ENCODE assay signal across 31 cellular contexts in the genomic region with DNA sequence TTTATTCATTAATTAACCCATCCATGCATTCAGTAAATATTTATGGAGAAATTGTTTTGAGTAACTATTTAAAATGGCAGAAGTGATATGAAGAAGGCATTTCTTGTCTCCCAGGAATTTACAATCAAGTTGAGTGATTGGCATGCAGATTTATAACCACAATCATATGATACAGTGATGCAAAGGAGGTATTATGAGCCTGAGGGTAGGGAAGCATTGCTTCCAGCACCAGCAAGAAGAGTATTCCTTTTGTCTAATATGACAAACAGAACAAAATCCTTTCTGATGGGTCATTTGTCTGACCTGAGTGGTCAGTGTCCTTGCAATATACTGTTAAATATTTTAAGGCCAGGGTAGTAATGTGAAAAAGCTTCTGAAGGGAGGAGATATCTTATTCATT.
"Had no signal": no experiment of that assay in that cellular context is flagged by ENCODE, and none has a peak within 500 bp of the region (broad histone marks: within the 10 kb centered on the region; RNA-seq: fewer than 3 reads in every experiment).

No MANE protein-coding gene starts in this region.

- FAIRE-seq: colon, endometrium, endothelial cell of umbilical vein, frontal cortex had no signal

- H3K27me3 ChIP-seq: adrenal gland, esophagus squamous epithelium had no signal

- H3K9me3 Mint-ChIP-seq: activated CD4-positive, alpha-beta memory T cell treated with anti-CD3 and anti-CD28 coated beads for 36 hours; activated naive CD4-positive, alpha-beta T cell treated with anti-CD3 and anti-CD28 coated beads, Interleukin-2, amount 50 U/mL, for 24 hours; activated naive CD8-positive, alpha-beta T cell treated with anti-CD3 and anti-CD28 coated beads for 36 hours; activated T-helper 1 cell treated with anti-CD3 and anti-CD28 coated beads, Interleukin-12 subunit alpha, Interleukin-12 subunit beta, Interleukin-2, Interleukin-4 antibody, amounts not matched to agents 30 ng/mL and 10 ng/mL and 1 ng/mL, durations not matched to agents 14 hours and 24 hours and 36 hours had no signal

- H3K36me3 Mint-ChIP-seq: activated CD4-positive, alpha-beta memory T cell treated with anti-CD3 and anti-CD28 coated beads for 36 hours; activated CD8-positive, alpha-beta memory T cell treated with anti-CD3 and anti-CD28 coated beads, Interleukin-2, amount 10 ng/mL, durations not matched to agents 7 days and 5 days; activated naive CD4-positive, alpha-beta T cell treated with anti-CD3 and anti-CD28 coated beads, Interleukin-2, amount 50 U/mL, for 24 hours; activated naive CD8-positive, alpha-beta T cell treated with anti-CD3 and anti-CD28 coated beads for 36 hours; brain had no signal

- H3K27ac ChIP-seq: adrenal gland, epithelial cell of prostate, esophagus squamous epithelium had no signal

- H3K27ac Mint-ChIP-seq: activated CD4-positive, alpha-beta memory T cell treated with anti-CD3 and anti-CD28 coated beads for 36 hours; activated CD8-positive, alpha-beta memory T cell treated with anti-CD3 and anti-CD28 coated beads, Interleukin-2, amount 10 ng/mL, durations not matched to agents 7 days and 5 days; activated CD8-positive, alpha-beta T cell treated with anti-CD3 and anti-CD28 coated beads, Interleukin-2, amount 10 ng/mL, durations not matched to agents 7 days and 5 days; activated naive CD4-positive, alpha-beta T cell treated with anti-CD3 and anti-CD28 coated beads for 36 hours; activated naive CD4-positive, alpha-beta T cell treated with anti-CD3 and anti-CD28 coated beads, Interleukin-2, amount 50 U/mL, for 24 hours; activated naive CD8-positive, alpha-beta T cell treated with anti-CD3 and anti-CD28 coated beads for 36 hours; activated naive CD8-positive, alpha-beta T cell treated with anti-CD3 and anti-CD28 coated beads, Interleukin-2, amount 50 U/mL, for 24 hours; activated T-helper 1 cell treated with anti-CD3 and anti-CD28 coated beads, Interleukin-12 subunit alpha, Interleukin-12 subunit beta, Interleukin-2, Interleukin-4 antibody, amounts not matched to agents 30 ng/mL and 10 ng/mL and 1 ng/mL, durations not matched to agents 14 hours and 24 hours and 36 hours; activated T-helper 2 cell treated with anti-CD3 and anti-CD28 coated beads, Interferon-gamma antibody, Interleukin-2, Interleukin-4, amounts not matched to agents 10 μg/mL and 5 μg/mL and 100 μg/mL, durations not matched to agents 14 hours and 24 hours and 36 hours; brain had no signal

- H3K36me3 ChIP-seq: adrenal gland, esophagus squamous epithelium had no signal

- H3K9me3 ChIP-seq: adrenal gland, esophagus squamous epithelium had no signal

- H3K4me1 Mint-ChIP-seq: activated CD8-positive, alpha-beta memory T cell treated with anti-CD3 and anti-CD28 coated beads, Interleukin-2, amount 10 ng/mL, durations not matched to agents 7 days and 5 days; activated naive CD4-positive, alpha-beta T cell treated with anti-CD3 and anti-CD28 coated beads, Interleukin-2, amount 50 U/mL, for 24 hours; activated naive CD8-positive, alpha-beta T cell treated with anti-CD3 and anti-CD28 coated beads for 36 hours; activated naive CD8-positive, alpha-beta T cell treated with anti-CD3 and anti-CD28 coated beads, Interleukin-2, amount 50 U/mL, for 24 hours had no signal

- H3K4me3 Mint-ChIP-seq: activated CD4-positive, alpha-beta memory T cell treated with anti-CD3 and anti-CD28 coated beads for 36 hours; activated CD8-positive, alpha-beta memory T cell treated with anti-CD3 and anti-CD28 coated beads, Interleukin-2, amount 10 ng/mL, durations not matched to agents 7 days and 5 days; activated CD8-positive, alpha-beta T cell treated with anti-CD3 and anti-CD28 coated beads, Interleukin-2, amount 10 ng/mL, durations not matched to agents 7 days and 5 days; activated naive CD4-positive, alpha-beta T cell treated with anti-CD3 and anti-CD28 coated beads for 36 hours; activated naive CD4-positive, alpha-beta T cell treated with anti-CD3 and anti-CD28 coated beads, Interleukin-2, amount 50 U/mL, for 24 hours; activated naive CD8-positive, alpha-beta T cell treated with anti-CD3 and anti-CD28 coated beads for 36 hours; activated naive CD8-positive, alpha-beta T cell treated with anti-CD3 and anti-CD28 coated beads, Interleukin-2, amount 50 U/mL, for 24 hours; activated T-helper 1 cell treated with anti-CD3 and anti-CD28 coated beads, Interleukin-12 subunit alpha, Interleukin-12 subunit beta, Interleukin-2, Interleukin-4 antibody, amounts not matched to agents 30 ng/mL and 10 ng/mL and 1 ng/mL, durations not matched to agents 14 hours and 24 hours and 36 hours; brain had no signal

- ATAC-seq: activated CD8-positive, alpha-beta memory T cell treated with anti-CD3 and anti-CD28 coated beads, Interleukin-2, amount 10 ng/mL, durations not matched to agents 7 days and 5 days; activated CD8-positive, alpha-beta T cell treated with anti-CD3 and anti-CD28 coated beads, Interleukin-2, amount 10 ng/mL, durations not matched to agents 7 days and 5 days; activated naive CD8-positive, alpha-beta T cell treated with anti-CD3 and anti-CD28 coated beads, Interleukin-2, amount 50 U/mL, for 24 hours had no signal

- H3K4me3 ChIP-seq: adrenal gland, esophagus squamous epithelium had no signal

- DNase-seq: activated CD4-positive, alpha-beta memory T cell treated with anti-CD3 and anti-CD28 coated beads for 36 hours; activated CD4-positive, alpha-beta T cell treated with anti-CD3 and anti-CD28 coated beads for 1 hour; activated CD4-positive, alpha-beta T cell treated with anti-CD3 and anti-CD28 coated beads for 4 hours; activated CD4-positive, CD25-positive, alpha-beta regulatory T cell; activated CD8-positive, alpha-beta memory T cell treated with anti-CD3 and anti-CD28 coated beads, Interleukin-2, amount 10 ng/mL, durations not matched to agents 7 days and 5 days; activated CD8-positive, alpha-beta memory T cell treated with anti-CD3 and anti-CD28 coated beads, Interleukin-2, amount 50 U/mL, for 4 hours; activated CD8-positive, alpha-beta T cell treated with anti-CD3 and anti-CD28 coated beads, Interleukin-2, amount 10 ng/mL, durations not matched to agents 7 days and 5 days; activated effector memory CD4-positive, alpha-beta T cell treated with anti-CD3 and anti-CD28 coated beads, Interleukin-2, amount 50 U/mL, for 16 hours; activated naive CD4-positive, alpha-beta T cell treated with anti-CD3 and anti-CD28 coated beads for 36 hours; activated naive CD8-positive, alpha-beta T cell treated with anti-CD3 and anti-CD28 coated beads for 36 hours; activated naive CD8-positive, alpha-beta T cell treated with anti-CD3 and anti-CD28 coated beads, Interleukin-2, amount 50 U/mL, for 24 hours; activated T-cell treated with anti-CD3 and anti-CD28 coated beads, Interleukin-2, amount 50 U/mL, for 1 hour; activated T-cell treated with anti-CD3 and anti-CD28 coated beads, Interleukin-2, amount 50 U/mL, for 48 hours; adrenal gland; amygdala; aorta; caudate nucleus; cortex of kidney; effector CD8-positive, alpha-beta T cell; esophagus squamous epithelium; head of caudate nucleus; T-helper 2 cell had no signal

- H3K27me3 Mint-ChIP-seq: activated CD4-positive, alpha-beta memory T cell treated with anti-CD3 and anti-CD28 coated beads for 36 hours; activated CD8-positive, alpha-beta memory T cell treated with anti-CD3 and anti-CD28 coated beads, Interleukin-2, amount 10 ng/mL, durations not matched to agents 7 days and 5 days; activated naive CD4-positive, alpha-beta T cell treated with anti-CD3 and anti-CD28 coated beads, Interleukin-2, amount 50 U/mL, for 24 hours; activated naive CD8-positive, alpha-beta T cell treated with anti-CD3 and anti-CD28 coated beads for 36 hours; activated naive CD8-positive, alpha-beta T cell treated with anti-CD3 and anti-CD28 coated beads, Interleukin-2, amount 50 U/mL, for 24 hours had no signal

- H3K4me1 ChIP-seq: esophagus squamous epithelium had no signal
